24 cellular contexts compared by ENCODE assay signal in genomic region chr11:115718945-115719344, GRCh38.
"Had no signal": no experiment of that assay in that cellular context is flagged by ENCODE, and none has a peak within 500 bp of the region (broad histone marks: within the 10 kb centered on the region; RNA-seq: fewer than 3 reads in every experiment).

No MANE protein-coding gene starts in this region.

- H3K27me3 ChIP-seq: colonic mucosa, esophagus squamous epithelium, gastrocnemius medialis had no signal

- FAIRE-seq: endometrium, islet of Langerhans, keratinocyte had no signal

- H3K9me3 ChIP-seq: colonic mucosa, esophagus squamous epithelium, gastrocnemius medialis, heart right ventricle, left ventricle myocardium inferior, lower lobe of right lung, mucosa of descending colon had no signal

- H3K4me3 ChIP-seq: colonic mucosa, esophagus squamous epithelium, gastrocnemius medialis, heart right ventricle, left ventricle myocardium inferior, lower lobe of right lung, mucosa of descending colon had no signal

- ATAC-seq: effector memory CD8-positive, alpha-beta T cell; esophagus mucosa; gastrocnemius medialis; heart right ventricle; left cardiac atrium; lower lobe of right lung; mucosa of descending colon had no signal

- H3K27ac ChIP-seq: colonic mucosa, epithelial cell of prostate, esophagus squamous epithelium, gastrocnemius medialis, heart right ventricle, left ventricle myocardium inferior, lower lobe of right lung had no signal

- DNase-seq: colonic mucosa; cortex of kidney; effector CD8-positive, alpha-beta T cell; effector memory CD8-positive, alpha-beta T cell; erythroblast; esophagus squamous epithelium; foreskin fibroblast; foreskin melanocyte; gastrocnemius medialis; glutamatergic neuron; head of caudate nucleus; heart right ventricle; hippocampal formation; left cardiac atrium; left ventricle myocardium inferior; lower lobe of right lung; mesenchymal stem cell; mucosa of descending colon; naive B cell had no signal

- H3K36me3 ChIP-seq: colonic mucosa, esophagus squamous epithelium, gastrocnemius medialis, heart right ventricle, left ventricle myocardium inferior, lower lobe of right lung had no signal

- H3K4me1 ChIP-seq: colonic mucosa, left ventricle myocardium inferior, lower lobe of right lung had no signal
